Comparison of ENCODE assay signal across 8 cellular contexts in the genomic region with DNA sequence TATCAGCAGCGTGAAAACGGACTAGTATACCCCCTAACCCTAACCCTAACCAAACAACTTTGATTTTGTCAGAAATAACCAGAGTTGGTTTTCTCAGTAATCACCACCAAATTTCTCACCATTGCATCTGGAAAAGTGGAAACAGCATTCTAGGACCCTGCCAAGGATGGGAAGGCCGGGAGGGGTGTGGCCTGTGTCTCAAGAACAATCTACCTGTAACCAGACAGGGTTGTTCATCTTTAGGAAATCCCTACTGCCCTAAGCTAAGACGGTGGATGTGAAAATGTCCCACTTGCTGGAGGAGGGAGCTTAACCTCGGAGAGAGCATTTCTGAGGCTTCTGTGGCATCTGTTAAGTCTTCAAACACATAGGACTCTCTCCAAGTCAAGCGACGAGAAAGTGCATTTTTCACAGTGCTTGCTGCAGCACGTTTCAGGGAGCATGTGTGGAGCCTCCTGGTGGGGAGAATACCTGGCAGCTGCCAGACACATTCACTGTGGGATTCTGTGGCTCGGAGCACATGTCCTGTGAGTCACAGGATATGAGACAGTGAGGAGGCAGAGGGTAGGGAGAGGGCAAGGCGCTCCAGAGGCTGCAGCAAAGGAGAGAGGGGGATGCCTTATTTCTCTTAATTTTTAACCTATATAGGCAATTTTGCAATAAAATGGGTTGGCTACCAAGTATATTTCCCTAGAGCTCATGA.
DNase-seq lines count a peak whose midpoint lies in the region; ATAC-seq and TF ChIP-seq lines count a peak whose summit lies in the region.

No MANE protein-coding gene starts in this region.

- H3F3A ChIP-seq in PC-3 (ENCODE audit: low read length, unreplicated experiment) = peaks cover 7% of the 10 kb centered on the region

- H3K9me3 ChIP-seq in PC-3 (ENCODE audit: low read length) = no peaks in the 10 kb centered on the region

- H3K9ac ChIP-seq in PC-3 (ENCODE audit: low read length) = peak overlapping the region; percentile 74

- POLR2A ChIA-PET in PC-3 (lab: Charles Lee; ENCODE audit: unreplicated experiment) = no interaction called here

- peaks cover 10% of the 10 kb centered on the region for H3K4me1 Mint-ChIP-seq in mesothelial cell of epicardium

- H3K9me3 Mint-ChIP-seq in mesothelial cell of epicardium = peaks cover 3% of the 10 kb centered on the region

- CTCF ChIA-PET in PC-3 (lab: Charles Lee) = interaction anchor here (1.0 kb wide), 1 partner anchor 123 kb away, joined by 4 read pairs; no protein-coding TSS in a partner anchor

- H3K27ac Mint-ChIP-seq in mesothelial cell of epicardium = no peak overlapping the region

- peak; percentile 80 for TF ChIP-seq CTCF in PC-3 (conservative IDR thresholded peaks at IDR 0.05; ENCODE audit: low read depth, low read length)
- TF ChIP-seq CTCF in mesothelial cell of epicardium (IDR thresholded peaks at IDR 0.05; ENCODE audit: unreplicated experiment) = peak; percentile 19
- TF ChIP-seq CTCF in GM10266 (IDR thresholded peaks at IDR 0.05; ENCODE audit: control insufficient read depth, insufficient read depth, low read depth, missing control alignments) = no peak

- ATAC-seq in PC-3 (peak; percentile 99), GM18861 (IDR thresholded peaks at IDR 0.05; ENCODE audit: unreplicated experiment) (no peak)

- no peaks in the 10 kb centered on the region for H3K27me3 Mint-ChIP-seq in mesothelial cell of epicardium (ENCODE audit: low read depth)

- intact Hi-C loops in PC-3 (cut with micrococcal nuclease) = loop anchor here (1.0 to 5.0 kb wide), 6 partner anchors 101 to 281 kb away; no protein-coding TSS in a partner anchor

- no TSS peak for BruUV-seq in PC-3 (replicated peaks; lab: Mats Ljungman, UMichigan)

- peak overlapping the region; percentile 63 for H3K4me2 ChIP-seq in PC-3 (ENCODE audit: low read length)

- no peak overlapping the region for H3K4me3 Mint-ChIP-seq in mesothelial cell of epicardium

- no peaks in the 10 kb centered on the region for H3K9me2 ChIP-seq in PC-3 (replicated peaks; ENCODE audit: low read length)

- peaks cover 41% of the 10 kb centered on the region for H3K4me1 ChIP-seq in PC-3 (ENCODE audit: insufficient read depth, low read length)

- H4K20me1 ChIP-seq in PC-3 (ENCODE audit: low read length) = no peaks in the 10 kb centered on the region

- no peaks in the 10 kb centered on the region for H3K27me3 ChIP-seq in PC-3 (ENCODE audit: low read length)

- no peaks in the 10 kb centered on the region for H3K36me3 ChIP-seq in PC-3 (ENCODE audit: low read depth, low read length)

- peak overlapping the region; percentile 97 for H3K27ac ChIP-seq in PC-3 (ENCODE audit: low read length)

- H3K36me3 Mint-ChIP-seq in mesothelial cell of epicardium = no peaks in the 10 kb centered on the region

- peak overlapping the region; percentile 72 for H2AFZ ChIP-seq in PC-3 (ENCODE audit: low read length)

- DNase-seq in activated naive CD4-positive, alpha-beta T cell treated with Interleukin-2 at 50 U/mL for 16 hours = peak; percentile 25
- no peak for DNase-seq in activated naive CD4-positive, alpha-beta T cell treated with anti-CD3 and anti-CD28 coated beads, Interleukin-2, amount 50 U/mL, for 16 hours
- peak; percentile 97 for DNase-seq in PC-3
- peak; percentile 81 to 98 for DNase-seq in dermis microvascular lymphatic vessel endothelial cell (ENCODE audit: low read depth in 2 of 2)
- DNase-seq in mesothelial cell of epicardium (ENCODE audit: low spot score in 2 of 2, unreplicated experiment in 2 of 2) = peak in 1 of 2 experiments; percentile 56
- DNase-seq in GM10266 (ENCODE audit: extremely low spot score) = no peak
- no peak for DNase-seq in NCI-H1048 (lab: John Stamatoyannopoulos, UW)

- peak overlapping the region; percentile 22; the same call in 1 of the 2 replicates for H3K4me3 ChIP-seq in PC-3 (ENCODE audit: low read length)

- H3K79me2 ChIP-seq in PC-3 (ENCODE audit: low read length) = no peaks in the 10 kb centered on the region

Comparison
In these comparisons a context has a peak if more than half of its experiments do, and no peak if none do; other contexts are left out.
1. DNase-seq: peak in activated naive CD4-positive, alpha-beta T cell treated with Interleukin-2 at 50 U/mL for 16 hours (single experiment), PC-3 (single experiment) and dermis microvascular lymphatic vessel endothelial cell (2 of 2); none in activated naive CD4-positive, alpha-beta T cell treated with anti-CD3 and anti-CD28 coated beads, Interleukin-2, amount 50 U/mL, for 16 hours (single experiment), GM10266 (single experiment) and NCI-H1048 (single experiment).